ENCODE assay signal across 12 cellular contexts in the genomic region with DNA sequence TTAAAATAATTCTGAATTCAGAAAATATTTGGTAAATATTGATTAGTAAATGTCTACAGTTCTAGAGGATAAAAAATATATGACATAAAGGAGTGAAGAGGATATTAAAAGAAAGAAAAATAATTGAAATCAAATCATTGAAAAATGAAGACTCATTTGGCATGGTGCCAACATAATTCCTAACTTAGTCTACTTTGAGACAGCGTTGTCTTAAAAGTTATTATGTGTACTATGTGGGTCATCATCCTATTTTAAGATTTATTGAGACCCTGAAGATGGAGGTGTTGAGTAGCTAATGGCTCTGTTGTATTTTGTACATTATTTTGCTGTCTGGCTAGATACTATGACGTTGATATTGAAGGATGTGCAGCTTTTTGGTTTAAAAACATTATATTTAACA.
DNase-seq lines count a peak whose midpoint lies in the region; ATAC-seq, FAIRE-seq and TF ChIP-seq lines count a peak whose summit lies in the region.
"Had no signal": no experiment of that assay in that cellular context is flagged by ENCODE, and none has a peak within 500 bp of the region (broad histone marks: within the 10 kb centered on the region; RNA-seq: fewer than 3 reads in every experiment).

No MANE protein-coding gene starts in this region.

- H3K9me3 Mint-ChIP-seq in neural progenitor cell: no peaks in the 10 kb centered on the region

- ATAC-seq in SK-N-SH treated with all-trans-retinoic acid at 6 μM for 48 hours: no peak
- no peak for ATAC-seq in Right ventricle myocardium superior (ENCODE audit: poor library complexity)
- ATAC-seq in HG02571 (IDR thresholded peaks at IDR 0.05; ENCODE audit: unreplicated experiment): no peak

- H3K36me3 Mint-ChIP-seq in neural progenitor cell: no peaks in the 10 kb centered on the region
- H3K36me3 Mint-ChIP-seq: CD4-positive, CD25-positive, alpha-beta regulatory T cell; IgD-negative memory B cell had no signal

- H3K27me3 Mint-ChIP-seq in neural progenitor cell (ENCODE audit: insufficient read depth, low read depth): peaks cover 3% of the 10 kb centered on the region
- H3K27me3 Mint-ChIP-seq: CD4-positive, CD25-positive, alpha-beta regulatory T cell had no signal

- H3K27ac Mint-ChIP-seq in neural progenitor cell: no peak overlapping the region
- H3K27ac Mint-ChIP-seq: CD4-positive, CD25-positive, alpha-beta regulatory T cell; IgD-negative memory B cell had no signal

- no peaks in the 10 kb centered on the region for H3K9me2 ChIP-seq in SK-N-SH

- H2AFZ ChIP-seq in SK-N-SH (ENCODE audit: low read depth) (no peak overlapping the region), neural progenitor cell (replicated peaks) (peak overlapping the region; percentile 57)

- 79% methylated on average over 2 of the region's 2 CpGs for WGBS in SK-N-SH (ENCODE audit: low lambda C conversion rate)

- peak; percentile 17 for FAIRE-seq in RCC 7860 (lab: Jason Lieb, UNC)

- intact Hi-C loops in Right ventricle myocardium superior (cut with DNase I): no loop called here

- H3K79me2 ChIP-seq in SK-N-SH (ENCODE audit: insufficient read depth): no peaks in the 10 kb centered on the region
- no peaks in the 10 kb centered on the region for H3K79me2 ChIP-seq in neural progenitor cell (ENCODE audit: low read depth)

- TF ChIP-seq CTCF in SK-N-SH (IDR thresholded peaks at IDR 0.05) (no peak), neural progenitor cell (IDR thresholded peaks at IDR 0.05) (no peak)

- CTCF ChIA-PET in SK-N-SH (lab: Yijun Ruan, JAX): interaction anchor here (0.7 to 2.5 kb wide), 33 partner anchors 8 to 273 kb away, joined by 3 to 13 read pairs (median 4); no protein-coding TSS in a partner anchor

- H3K27me3 ChIP-seq in SK-N-SH (ENCODE audit: insufficient read depth): no peaks in the 10 kb centered on the region
- H3K27me3 ChIP-seq in neural progenitor cell: peaks cover 8% of the 10 kb centered on the region
- H3K27me3 ChIP-seq: BLaER1 treated with 17β-estradiol and CSF1 and Interleukin-3, amounts not matched to agents 10 nM and 100 nM had no signal

- H3K9ac ChIP-seq in SK-N-SH (no peak overlapping the region), neural progenitor cell (no peak overlapping the region)
- H3K9ac ChIP-seq: BLaER1 treated with 17β-estradiol and CSF1 and Interleukin-3, amounts not matched to agents 10 nM and 100 nM had no signal

- DNase-seq in SK-N-SH (no peak), RCC 7860 (ENCODE audit: low spot score) (no peak), neural progenitor cell (ENCODE audit: low spot score) (no peak), Right ventricle myocardium superior (no peak), AG08395 (ENCODE audit: low spot score) (no peak)
- DNase-seq: 8988T, DMS 273 treated with DMSO at 0.1 percent for 48 hours had no signal

- H3K4me1 Mint-ChIP-seq in neural progenitor cell: no peaks in the 10 kb centered on the region
- H3K4me1 Mint-ChIP-seq: CD4-positive, CD25-positive, alpha-beta regulatory T cell; IgD-negative memory B cell had no signal

- H3K36me3 ChIP-seq in SK-N-SH (replicated peaks in 1 of 2; ENCODE audit: control insufficient read depth in 1 of 2, insufficient read depth in 2 of 2, low read length in 1 of 2) (no peaks in the 10 kb centered on the region), neural progenitor cell (no peaks in the 10 kb centered on the region)
- H3K36me3 ChIP-seq: BLaER1 treated with 17β-estradiol and CSF1 and Interleukin-3, amounts not matched to agents 10 nM and 100 nM had no signal

- H3K4me3 ChIP-seq in SK-N-SH (ENCODE audit: low read depth in 2 of 2, low read length in 1 of 2) (no peak overlapping the region), neural progenitor cell (no peak overlapping the region)
- H3K4me3 ChIP-seq: BLaER1 treated with 17β-estradiol and CSF1 and Interleukin-3, amounts not matched to agents 10 nM and 100 nM had no signal

- H3K4me3 Mint-ChIP-seq in neural progenitor cell: no peak overlapping the region
- H3K4me3 Mint-ChIP-seq: CD4-positive, CD25-positive, alpha-beta regulatory T cell; IgD-negative memory B cell had no signal

- H3K4me2 ChIP-seq in SK-N-SH (no peak overlapping the region), neural progenitor cell (no peak overlapping the region)
- H3K4me2 ChIP-seq: BLaER1 treated with 17β-estradiol and CSF1 and Interleukin-3, amounts not matched to agents 10 nM and 100 nM had no signal

- no peaks in the 10 kb centered on the region for H4K20me1 ChIP-seq in SK-N-SH (ENCODE audit: insufficient read depth)
- no peaks in the 10 kb centered on the region for H4K20me1 ChIP-seq in neural progenitor cell (ENCODE audit: low read depth)
- H4K20me1 ChIP-seq: BLaER1 treated with 17β-estradiol and CSF1 and Interleukin-3, amounts not matched to agents 10 nM and 100 nM had no signal

- no peak for TF ChIP-seq EP300 in SK-N-SH (IDR thresholded peaks at IDR 0.05; ENCODE audit: borderline replicate concordance in 1 of 2, low read depth in 1 of 2, low read length in 1 of 2)

- H3K27ac ChIP-seq in SK-N-SH (ENCODE audit: low read depth in 2 of 2, low read length in 1 of 2): no peak overlapping the region
- H3K27ac ChIP-seq in neural progenitor cell: no peak overlapping the region
- H3K27ac ChIP-seq: BLaER1 treated with 17β-estradiol and CSF1 and Interleukin-3, amounts not matched to agents 10 nM and 100 nM had no signal

- POLR2A ChIA-PET in SK-N-SH (lab: Yijun Ruan, JAX): no interaction called here

- H3K4me1 ChIP-seq in SK-N-SH (ENCODE audit: control insufficient read depth in 1 of 2, insufficient read depth in 2 of 2, low read depth in 1 of 2, low read length in 1 of 2) (peaks cover 0 to 3% of the 10 kb centered on the region in 2 experiments; a peak in 1 of 4 replicates), neural progenitor cell (no peaks in the 10 kb centered on the region)
- H3K4me1 ChIP-seq: BLaER1 treated with 17β-estradiol and CSF1 and Interleukin-3, amounts not matched to agents 10 nM and 100 nM had no signal

- peaks cover 7% of the 10 kb centered on the region for H3F3A ChIP-seq in SK-N-SH (replicated peaks; ENCODE audit: insufficient read depth)
- no peaks in the 10 kb centered on the region for H3F3A ChIP-seq in neural progenitor cell (ENCODE audit: low read depth)

- no peak for TF ChIP-seq RAD21 in SK-N-SH (IDR thresholded peaks at IDR 0.05; ENCODE audit: low read length)

- no peaks in the 10 kb centered on the region for H3K9me3 ChIP-seq in SK-N-SH
- no peaks in the 10 kb centered on the region for H3K9me3 ChIP-seq in neural progenitor cell (ENCODE audit: low read depth)
- H3K9me3 ChIP-seq: BLaER1 treated with 17β-estradiol and CSF1 and Interleukin-3, amounts not matched to agents 10 nM and 100 nM had no signal

TF ChIP-seq in SK-N-SH, 30 proteins besides CTCF, POLR2A, EP300 and RAD21:
- TF ChIP-seq REST (IDR thresholded peaks at IDR 0.05; ENCODE audit: low read depth, low read length): no peak
- peak; percentile 73; the same call in 1 of the 2 replicates for TF ChIP-seq NFIC (IDR thresholded peaks at IDR 0.05; ENCODE audit: borderline replicate concordance)

TF ChIP-seq in SK-N-SH treated with all-trans-retinoic acid at 6 μM for 48 hours, 23 proteins besides CTCF, POLR2A, EP300 and RAD21 (continues in another document):
- TF ChIP-seq PPARA (CRISPR knock-in tag; IDR thresholded peaks at IDR 0.05; ENCODE audit: borderline replicate concordance) (no peak), ZFP30 (CRISPR knock-in tag; IDR thresholded peaks at IDR 0.05) (no peak), BACH2 (CRISPR knock-in tag; IDR thresholded peaks at IDR 0.05; ENCODE audit: borderline replicate concordance) (no peak), TOX (CRISPR knock-in tag; IDR thresholded peaks at IDR 0.05; ENCODE audit: borderline replicate concordance) (no peak), RARB (CRISPR knock-in tag; IDR thresholded peaks at IDR 0.05) (no peak), CREB5 (CRISPR knock-in tag; IDR thresholded peaks at IDR 0.05; ENCODE audit: low read depth) (no peak), ARNTL (CRISPR knock-in tag; IDR thresholded peaks at IDR 0.05; ENCODE audit: borderline replicate concordance, low read depth) (no peak), ZC3H10 (CRISPR knock-in tag; IDR thresholded peaks at IDR 0.05) (no peak), CSDC2 (CRISPR knock-in tag; IDR thresholded peaks at IDR 0.05) (no peak), ISL1 (CRISPR knock-in tag; IDR thresholded peaks at IDR 0.05) (no peak), OSR1 (CRISPR knock-in tag; IDR thresholded peaks at IDR 0.05) (no peak), ZNF8 (CRISPR knock-in tag; IDR thresholded peaks at IDR 0.05) (no peak), ESRRG (CRISPR knock-in tag; IDR thresholded peaks at IDR 0.05) (no peak), SNAI2 (CRISPR knock-in tag; IDR thresholded peaks at IDR 0.05) (no peak)
- TF ChIP-seq, protein P1, sequence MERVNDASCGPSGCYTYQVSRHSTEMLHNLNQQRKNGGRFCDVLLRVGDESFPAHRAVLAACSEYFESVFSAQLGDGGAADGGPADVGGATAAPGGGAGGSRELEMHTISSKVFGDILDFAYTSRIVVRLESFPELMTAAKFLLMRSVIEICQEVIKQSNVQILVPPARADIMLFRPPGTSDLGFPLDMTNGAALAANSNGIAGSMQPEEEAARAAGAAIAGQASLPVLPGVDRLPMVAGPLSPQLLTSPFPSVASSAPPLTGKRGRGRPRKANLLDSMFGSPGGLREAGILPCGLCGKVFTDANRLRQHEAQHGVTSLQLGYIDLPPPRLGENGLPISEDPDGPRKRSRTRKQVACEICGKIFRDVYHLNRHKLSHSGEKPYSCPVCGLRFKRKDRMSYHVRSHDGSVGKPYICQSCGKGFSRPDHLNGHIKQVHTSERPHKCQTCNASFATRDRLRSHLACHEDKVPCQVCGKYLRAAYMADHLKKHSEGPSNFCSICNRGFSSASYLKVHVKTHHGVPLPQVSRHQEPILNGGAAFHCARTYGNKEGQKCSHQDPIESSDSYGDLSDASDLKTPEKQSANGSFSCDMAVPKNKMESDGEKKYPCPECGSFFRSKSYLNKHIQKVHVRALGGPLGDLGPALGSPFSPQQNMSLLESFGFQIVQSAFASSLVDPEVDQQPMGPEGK (CRISPR knock-in tag; IDR thresholded peaks at IDR 0.05; ENCODE audit: borderline replicate concordance): no peak
